In genomic region chr4:3873446-3874415, GRCh38 we compare ENCODE assay signal across 1 cellular context.
TF ChIP-seq lines count a peak whose summit lies in the region.

No MANE protein-coding gene starts in this region.

TF ChIP-seq in GM23338, 12 proteins besides CTCF, POLR2A, EP300 and RAD21:
- no peak for TF ChIP-seq ZNF462 (CRISPR knock-in tag; IDR thresholded peaks at IDR 0.05)
- TF ChIP-seq ETS1 (IDR thresholded peaks at IDR 0.05), result no peak
- no peak for TF ChIP-seq ZNF114 (CRISPR knock-in tag; IDR thresholded peaks at IDR 0.05)
- TF ChIP-seq CREB1 (CRISPR knock-in tag; IDR thresholded peaks at IDR 0.05; ENCODE audit: low read depth), result no peak
- no peak for TF ChIP-seq EZH2 (IDR thresholded peaks at IDR 0.05; ENCODE audit: low read depth, unreplicated experiment)
- no peak for TF ChIP-seq EZH2phosphoT487 (IDR thresholded peaks at IDR 0.05; ENCODE audit: unreplicated experiment)
- TF ChIP-seq ZNF331 (CRISPR knock-in tag; IDR thresholded peaks at IDR 0.05; ENCODE audit: low read depth), result no peak
- no peak; the same call in 1 of the 2 replicates for TF ChIP-seq POLR2AphosphoS5 (IDR thresholded peaks at IDR 0.05; ENCODE audit: low read depth)
- no peak for TF ChIP-seq REST (IDR thresholded peaks at IDR 0.05; ENCODE audit: unreplicated experiment)
- TF ChIP-seq JUNB (IDR thresholded peaks at IDR 0.05; ENCODE audit: unreplicated experiment), result no peak
- no peak for TF ChIP-seq NANOG (IDR thresholded peaks at IDR 0.05; ENCODE audit: borderline replicate concordance)
- no peak for TF ChIP-seq STAT1 (IDR thresholded peaks at IDR 0.05; ENCODE audit: unreplicated experiment)
TF ChIP-seq in GM23338: peak in this region for 0.
